ENCODE assay signal across 1 cellular context in the genomic region with DNA sequence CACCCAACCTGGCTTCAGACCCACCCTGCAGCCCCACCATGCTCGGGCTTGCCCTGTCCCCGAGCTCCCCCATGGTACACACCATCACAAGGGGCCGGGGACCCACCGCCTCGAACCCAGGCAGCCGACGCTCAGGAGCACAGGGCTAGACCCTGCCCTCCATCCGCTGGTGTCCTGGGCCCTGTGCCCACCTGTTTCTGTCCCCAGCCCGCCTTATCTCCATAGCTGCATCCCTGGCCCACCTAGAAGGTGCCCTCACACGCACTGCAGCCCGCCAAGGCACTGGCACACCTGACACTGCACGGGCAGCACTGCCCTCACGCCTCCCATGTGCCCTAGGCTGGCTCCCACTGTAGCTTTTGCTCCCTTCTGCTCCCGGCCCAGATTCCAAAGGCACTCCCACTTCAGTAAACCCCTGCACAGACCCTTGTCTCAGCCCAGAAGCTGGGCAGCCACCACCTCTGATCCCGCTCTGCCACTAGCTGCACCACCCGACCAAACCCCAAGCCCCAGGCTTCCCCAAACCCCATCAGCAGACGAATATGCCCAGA.
A peak's percentile ranks its signal among the peaks of the same experiment; 100 is the strongest.
TF ChIP-seq lines count a peak whose summit lies in the region.

No MANE protein-coding gene starts in this region.

TF ChIP-seq in HepG2, 621 proteins besides CTCF, POLR2A, EP300 and RAD21:
- TF ChIP-seq, protein P1, sequence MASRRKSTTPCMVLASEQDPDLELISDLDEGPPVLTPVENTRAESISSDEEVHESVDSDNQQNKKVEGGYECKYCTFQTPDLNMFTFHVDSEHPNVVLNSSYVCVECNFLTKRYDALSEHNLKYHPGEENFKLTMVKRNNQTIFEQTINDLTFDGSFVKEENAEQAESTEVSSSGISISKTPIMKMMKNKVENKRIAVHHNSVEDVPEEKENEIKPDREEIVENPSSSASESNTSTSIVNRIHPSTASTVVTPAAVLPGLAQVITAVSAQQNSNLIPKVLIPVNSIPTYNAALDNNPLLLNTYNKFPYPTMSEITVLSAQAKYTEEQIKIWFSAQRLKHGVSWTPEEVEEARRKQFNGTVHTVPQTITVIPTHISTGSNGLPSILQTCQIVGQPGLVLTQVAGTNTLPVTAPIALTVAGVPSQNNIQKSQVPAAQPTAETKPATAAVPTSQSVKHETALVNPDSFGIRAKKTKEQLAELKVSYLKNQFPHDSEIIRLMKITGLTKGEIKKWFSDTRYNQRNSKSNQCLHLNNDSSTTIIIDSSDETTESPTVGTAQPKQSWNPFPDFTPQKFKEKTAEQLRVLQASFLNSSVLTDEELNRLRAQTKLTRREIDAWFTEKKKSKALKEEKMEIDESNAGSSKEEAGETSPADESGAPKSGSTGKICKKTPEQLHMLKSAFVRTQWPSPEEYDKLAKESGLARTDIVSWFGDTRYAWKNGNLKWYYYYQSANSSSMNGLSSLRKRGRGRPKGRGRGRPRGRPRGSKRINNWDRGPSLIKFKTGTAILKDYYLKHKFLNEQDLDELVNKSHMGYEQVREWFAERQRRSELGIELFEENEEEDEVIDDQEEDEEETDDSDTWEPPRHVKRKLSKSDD (CRISPR knock-in tag; IDR thresholded peaks at IDR 0.05; ENCODE audit: low read depth), result no peak
- TF ChIP-seq HNRNPL (IDR thresholded peaks at IDR 0.05; ENCODE audit: low read depth, low read length) (0 out of 2 replicates have a peak, but pooled peaks have one; percentile 58), IKZF4 (CRISPR knock-in tag; IDR thresholded peaks at IDR 0.05; ENCODE audit: borderline replicate concordance, low read depth, not compliant biosample characterization) (no peak), ZNF747 (CRISPR knock-in tag; IDR thresholded peaks at IDR 0.05; ENCODE audit: borderline replicate concordance) (no peak), JARID2 (CRISPR knock-in tag; IDR thresholded peaks at IDR 0.05; ENCODE audit: insufficient replicate concordance) (no peak), LCORL (IDR thresholded peaks at IDR 0.05) (no peak), LCORL (CRISPR knock-in tag; IDR thresholded peaks at IDR 0.05) (no peak), GZF1 (CRISPR knock-in tag; IDR thresholded peaks at IDR 0.05) (no peak), SNAI1 (CRISPR knock-in tag; IDR thresholded peaks at IDR 0.05; ENCODE audit: borderline replicate concordance) (no peak), ZNF768 (CRISPR knock-in tag; IDR thresholded peaks at IDR 0.05) (no peak), IRF2 (CRISPR knock-in tag; IDR thresholded peaks at IDR 0.05) (no peak), KAT7 (CRISPR knock-in tag; IDR thresholded peaks at IDR 0.05; ENCODE audit: borderline replicate concordance) (no peak), ZNF660 (CRISPR knock-in tag; IDR thresholded peaks at IDR 0.05; ENCODE audit: borderline replicate concordance, low read depth) (no peak), MEF2D (CRISPR knock-in tag; IDR thresholded peaks at IDR 0.05) (0 out of 2 replicates have a peak, but pooled peaks have one; percentile 30), ZNF274 (CRISPR knock-in tag; IDR thresholded peaks at IDR 0.05) (peak; percentile 17; the same call in 1 of the 2 replicates), ZNF547 (CRISPR knock-in tag; IDR thresholded peaks at IDR 0.05) (no peak), PITX1 (CRISPR knock-in tag; IDR thresholded peaks at IDR 0.05) (peak; percentile 14; the same call in 1 of the 2 replicates), SP140L (CRISPR knock-in tag; IDR thresholded peaks at IDR 0.05; ENCODE audit: borderline replicate concordance) (no peak)
- TF ChIP-seq, protein P2, sequence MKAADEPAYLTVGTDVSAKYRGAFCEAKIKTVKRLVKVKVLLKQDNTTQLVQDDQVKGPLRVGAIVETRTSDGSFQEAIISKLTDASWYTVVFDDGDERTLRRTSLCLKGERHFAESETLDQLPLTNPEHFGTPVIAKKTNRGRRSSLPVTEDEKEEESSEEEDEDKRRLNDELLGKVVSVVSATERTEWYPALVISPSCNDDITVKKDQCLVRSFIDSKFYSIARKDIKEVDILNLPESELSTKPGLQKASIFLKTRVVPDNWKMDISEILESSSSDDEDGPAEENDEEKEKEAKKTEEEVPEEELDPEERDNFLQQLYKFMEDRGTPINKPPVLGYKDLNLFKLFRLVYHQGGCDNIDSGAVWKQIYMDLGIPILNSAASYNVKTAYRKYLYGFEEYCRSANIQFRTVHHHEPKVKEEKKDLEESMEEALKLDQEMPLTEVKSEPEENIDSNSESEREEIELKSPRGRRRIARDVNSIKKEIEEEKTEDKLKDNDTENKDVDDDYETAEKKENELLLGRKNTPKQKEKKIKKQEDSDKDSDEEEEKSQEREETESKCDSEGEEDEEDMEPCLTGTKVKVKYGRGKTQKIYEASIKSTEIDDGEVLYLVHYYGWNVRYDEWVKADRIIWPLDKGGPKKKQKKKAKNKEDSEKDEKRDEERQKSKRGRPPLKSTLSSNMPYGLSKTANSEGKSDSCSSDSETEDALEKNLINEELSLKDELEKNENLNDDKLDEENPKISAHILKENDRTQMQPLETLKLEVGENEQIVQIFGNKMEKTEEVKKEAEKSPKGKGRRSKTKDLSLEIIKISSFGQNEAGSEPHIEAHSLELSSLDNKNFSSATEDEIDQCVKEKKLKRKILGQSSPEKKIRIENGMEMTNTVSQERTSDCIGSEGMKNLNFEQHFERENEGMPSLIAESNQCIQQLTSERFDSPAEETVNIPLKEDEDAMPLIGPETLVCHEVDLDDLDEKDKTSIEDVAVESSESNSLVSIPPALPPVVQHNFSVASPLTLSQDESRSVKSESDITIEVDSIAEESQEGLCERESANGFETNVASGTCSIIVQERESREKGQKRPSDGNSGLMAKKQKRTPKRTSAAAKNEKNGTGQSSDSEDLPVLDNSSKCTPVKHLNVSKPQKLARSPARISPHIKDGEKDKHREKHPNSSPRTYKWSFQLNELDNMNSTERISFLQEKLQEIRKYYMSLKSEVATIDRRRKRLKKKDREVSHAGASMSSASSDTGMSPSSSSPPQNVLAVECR (CRISPR knock-in tag; IDR thresholded peaks at IDR 0.05; ENCODE audit: borderline replicate concordance), result 0 out of 2 replicates have a peak, but pooled peaks have one; percentile 31
- TF ChIP-seq, protein P3, sequence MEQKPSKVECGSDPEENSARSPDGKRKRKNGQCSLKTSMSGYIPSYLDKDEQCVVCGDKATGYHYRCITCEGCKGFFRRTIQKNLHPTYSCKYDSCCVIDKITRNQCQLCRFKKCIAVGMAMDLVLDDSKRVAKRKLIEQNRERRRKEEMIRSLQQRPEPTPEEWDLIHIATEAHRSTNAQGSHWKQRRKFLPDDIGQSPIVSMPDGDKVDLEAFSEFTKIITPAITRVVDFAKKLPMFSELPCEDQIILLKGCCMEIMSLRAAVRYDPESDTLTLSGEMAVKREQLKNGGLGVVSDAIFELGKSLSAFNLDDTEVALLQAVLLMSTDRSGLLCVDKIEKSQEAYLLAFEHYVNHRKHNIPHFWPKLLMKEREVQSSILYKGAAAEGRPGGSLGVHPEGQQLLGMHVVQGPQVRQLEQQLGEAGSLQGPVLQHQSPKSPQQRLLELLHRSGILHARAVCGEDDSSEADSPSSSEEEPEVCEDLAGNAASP (CRISPR knock-in tag; IDR thresholded peaks at IDR 0.05; ENCODE audit: borderline replicate concordance), result no peak
- TF ChIP-seq, protein P4, sequence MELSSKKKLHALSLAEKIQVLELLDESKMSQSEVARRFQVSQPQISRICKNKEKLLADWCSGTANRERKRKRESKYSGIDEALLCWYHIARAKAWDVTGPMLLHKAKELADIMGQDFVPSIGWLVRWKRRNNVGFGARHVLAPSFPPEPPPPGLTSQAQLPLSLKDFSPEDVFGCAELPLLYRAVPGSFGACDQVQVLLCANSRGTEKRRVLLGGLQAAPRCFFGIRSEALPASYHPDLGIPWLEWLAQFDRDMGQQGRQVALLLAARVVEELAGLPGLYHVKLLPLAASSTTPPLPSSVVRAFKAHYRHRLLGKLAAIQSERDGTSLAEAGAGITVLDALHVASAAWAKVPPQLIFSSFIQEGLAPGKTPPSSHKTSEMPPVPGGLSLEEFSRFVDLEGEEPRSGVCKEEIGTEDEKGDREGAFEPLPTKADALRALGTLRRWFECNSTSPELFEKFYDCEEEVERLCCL (CRISPR knock-in tag; IDR thresholded peaks at IDR 0.05; ENCODE audit: borderline replicate concordance), result 0 out of 2 replicates have a peak, but pooled peaks have one; percentile 53
- TF ChIP-seq, protein P5, sequence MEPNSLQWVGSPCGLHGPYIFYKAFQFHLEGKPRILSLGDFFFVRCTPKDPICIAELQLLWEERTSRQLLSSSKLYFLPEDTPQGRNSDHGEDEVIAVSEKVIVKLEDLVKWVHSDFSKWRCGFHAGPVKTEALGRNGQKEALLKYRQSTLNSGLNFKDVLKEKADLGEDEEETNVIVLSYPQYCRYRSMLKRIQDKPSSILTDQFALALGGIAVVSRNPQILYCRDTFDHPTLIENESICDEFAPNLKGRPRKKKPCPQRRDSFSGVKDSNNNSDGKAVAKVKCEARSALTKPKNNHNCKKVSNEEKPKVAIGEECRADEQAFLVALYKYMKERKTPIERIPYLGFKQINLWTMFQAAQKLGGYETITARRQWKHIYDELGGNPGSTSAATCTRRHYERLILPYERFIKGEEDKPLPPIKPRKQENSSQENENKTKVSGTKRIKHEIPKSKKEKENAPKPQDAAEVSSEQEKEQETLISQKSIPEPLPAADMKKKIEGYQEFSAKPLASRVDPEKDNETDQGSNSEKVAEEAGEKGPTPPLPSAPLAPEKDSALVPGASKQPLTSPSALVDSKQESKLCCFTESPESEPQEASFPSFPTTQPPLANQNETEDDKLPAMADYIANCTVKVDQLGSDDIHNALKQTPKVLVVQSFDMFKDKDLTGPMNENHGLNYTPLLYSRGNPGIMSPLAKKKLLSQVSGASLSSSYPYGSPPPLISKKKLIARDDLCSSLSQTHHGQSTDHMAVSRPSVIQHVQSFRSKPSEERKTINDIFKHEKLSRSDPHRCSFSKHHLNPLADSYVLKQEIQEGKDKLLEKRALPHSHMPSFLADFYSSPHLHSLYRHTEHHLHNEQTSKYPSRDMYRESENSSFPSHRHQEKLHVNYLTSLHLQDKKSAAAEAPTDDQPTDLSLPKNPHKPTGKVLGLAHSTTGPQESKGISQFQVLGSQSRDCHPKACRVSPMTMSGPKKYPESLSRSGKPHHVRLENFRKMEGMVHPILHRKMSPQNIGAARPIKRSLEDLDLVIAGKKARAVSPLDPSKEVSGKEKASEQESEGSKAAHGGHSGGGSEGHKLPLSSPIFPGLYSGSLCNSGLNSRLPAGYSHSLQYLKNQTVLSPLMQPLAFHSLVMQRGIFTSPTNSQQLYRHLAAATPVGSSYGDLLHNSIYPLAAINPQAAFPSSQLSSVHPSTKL (CRISPR knock-in tag; IDR thresholded peaks at IDR 0.05), result no peak
- TF ChIP-seq, protein P6, sequence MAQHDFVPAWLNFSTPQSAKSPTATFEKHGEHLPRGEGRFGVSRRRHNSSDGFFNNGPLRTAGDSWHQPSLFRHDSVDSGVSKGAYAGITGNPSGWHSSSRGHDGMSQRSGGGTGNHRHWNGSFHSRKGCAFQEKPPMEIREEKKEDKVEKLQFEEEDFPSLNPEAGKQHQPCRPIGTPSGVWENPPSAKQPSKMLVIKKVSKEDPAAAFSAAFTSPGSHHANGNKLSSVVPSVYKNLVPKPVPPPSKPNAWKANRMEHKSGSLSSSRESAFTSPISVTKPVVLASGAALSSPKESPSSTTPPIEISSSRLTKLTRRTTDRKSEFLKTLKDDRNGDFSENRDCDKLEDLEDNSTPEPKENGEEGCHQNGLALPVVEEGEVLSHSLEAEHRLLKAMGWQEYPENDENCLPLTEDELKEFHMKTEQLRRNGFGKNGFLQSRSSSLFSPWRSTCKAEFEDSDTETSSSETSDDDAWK (CRISPR knock-in tag; IDR thresholded peaks at IDR 0.05), result no peak
